Comparison of ENCODE assay signal across 29 cellular contexts in genomic region chr20:58824843-58825242, GRCh38. TPM values are rescaled to one million over a fixed set of nuclear protein-coding genes. Genes with fewer than 3 reads are reported as not detected.
"Had no signal": no experiment of that assay in that cellular context is flagged by ENCODE, and none has a peak within 500 bp of the region (broad histone marks: within the 10 kb centered on the region; RNA-seq: fewer than 3 reads in every experiment).

No MANE protein-coding gene starts in this region.

- DNase-seq: glutamatergic neuron; heart left ventricle; hypothalamus; immature natural killer cell; kidney; left ventricle myocardium inferior; midbrain; mucosa of descending colon; naive thymus-derived CD8-positive, alpha-beta T cell; nucleus accumbens; pancreas; retina; right cardiac atrium; sigmoid colon; stimulated activated CD4-positive, alpha-beta T cell treated with anti-CD3 and anti-CD28 coated beads, Interleukin-12 subunit alpha, Interleukin-12 subunit beta, amount 100 ng/mL, for 4 hours; stimulated activated CD4-positive, alpha-beta T cell treated with anti-CD3 and anti-CD28 coated beads, Interleukin-15, amount 100 ng/mL, for 24 hours; stimulated activated CD4-positive, alpha-beta T cell treated with anti-CD3 and anti-CD28 coated beads, Interleukin-2, amount 100 ng/mL, for 24 hours; stimulated activated CD4-positive, alpha-beta T cell treated with anti-CD3 and anti-CD28 coated beads, Interleukin-4, amount 100 ng/mL, for 1 hour; stimulated activated naive B cell treated with anti-CD40 and anti-IgM and Interleukin-4, amounts not matched to agents 10 μg/mL and 1 μg/mL and 100 μg/mL, for 72 hours; stimulated activated naive CD8-positive, alpha-beta T cell treated with anti-CD3 and anti-CD28 coated beads, Interleukin-15, Interleukin-2, amounts not matched to agents 100 U/mL and 50 U/mL, for 24 hours; stomach; tibial artery; trophoblast cell; upper lobe of right lung had no signal

- ATAC-seq: heart left ventricle; mucosa of descending colon; naive thymus-derived CD8-positive, alpha-beta T cell; pancreas; right cardiac atrium; stimulated activated naive B cell treated with anti-CD40 and anti-IgM and Interleukin-4, amounts not matched to agents 10 μg/mL and 1 μg/mL and 100 μg/mL, for 72 hours; stimulated activated naive CD8-positive, alpha-beta T cell treated with anti-CD3 and anti-CD28 coated beads, Interleukin-15, Interleukin-2, amounts not matched to agents 100 U/mL and 50 U/mL, for 24 hours; upper lobe of right lung had no signal

- H3K4me1 ChIP-seq: pancreas, suprapubic skin, upper lobe of right lung had no signal

- H3K36me3 ChIP-seq: heart left ventricle, left ventricle myocardium inferior, pancreas, sigmoid colon, stomach, suprapubic skin, thoracic aorta, tibial artery, upper lobe of right lung had no signal

- H3K9me3 ChIP-seq: heart left ventricle, left ventricle myocardium inferior, mucosa of descending colon, pancreas, sigmoid colon, stomach, suprapubic skin, thoracic aorta, tibial artery, upper lobe of right lung had no signal

- H3K4me3 ChIP-seq: heart left ventricle, left ventricle myocardium inferior, lung, mucosa of descending colon, pancreas, sigmoid colon, skin epidermis, stomach, suprapubic skin, thoracic aorta, tibial artery, upper lobe of right lung had no signal

- H3K27me3 ChIP-seq: heart left ventricle, pancreas, sigmoid colon, suprapubic skin, tibial artery, upper lobe of right lung had no signal

- H3K27ac ChIP-seq: heart left ventricle, left ventricle myocardium inferior, pancreas, sigmoid colon, skin epidermis, stomach, suprapubic skin, thoracic aorta, tibial artery, upper lobe of right lung had no signal

RNA-seq across cellular contexts. Expression of gene GNAS-AS1, which starts 25.9 kb away (rescaled TPM):
- total RNA-seq: myocyte, suprapubic skin had no signal
- polyA plus RNA-seq: immature natural killer cell had no signal
